ENCODE assay signal across 32 cellular contexts in the genomic region with DNA sequence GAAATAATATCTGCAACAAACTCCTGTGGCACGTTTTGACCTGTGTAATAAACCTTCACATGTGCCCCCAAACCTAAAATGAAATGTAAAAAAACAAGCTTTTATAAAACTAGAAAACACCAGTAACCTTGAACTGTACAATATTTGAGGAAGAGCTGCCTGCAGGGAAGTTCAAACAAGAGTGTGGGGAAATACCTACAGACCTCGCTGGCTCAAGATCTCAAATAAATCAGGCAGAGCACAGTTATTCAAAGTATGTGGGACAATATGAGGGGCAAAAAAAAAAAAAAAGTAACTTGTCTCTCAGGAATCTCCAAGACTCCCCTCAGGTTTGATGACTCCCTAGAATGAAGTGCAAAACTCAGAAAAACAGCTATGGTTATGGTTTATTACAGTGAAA.
"Had no signal": no experiment of that assay in that cellular context is flagged by ENCODE, and none has a peak within 500 bp of the region (broad histone marks: within the 10 kb centered on the region; RNA-seq: fewer than 3 reads in every experiment).

No MANE protein-coding gene starts in this region.

- H3K27ac ChIP-seq: body of pancreas, brain microvascular endothelial cell, breast epithelium, WERI-Rb-1 had no signal

- H3K9me3 ChIP-seq: body of pancreas, breast epithelium had no signal

- DNase-seq: activated CD4-positive, alpha-beta memory T cell treated with anti-CD3 and anti-CD28 coated beads, Interleukin-2, amount 10 ng/mL, durations not matched to agents 7 days and 5 days; activated CD4-positive, alpha-beta T cell treated with anti-CD3 and anti-CD28 coated beads for 1 hour; activated CD4-positive, alpha-beta T cell treated with anti-CD3 and anti-CD28 coated beads for 36 hours; activated CD4-positive, alpha-beta T cell treated with anti-CD3 and anti-CD28 coated beads for 48 hours; activated CD4-positive, alpha-beta T cell treated with anti-CD3 and anti-CD28 coated beads, Interleukin-2, amount 10 ng/mL, durations not matched to agents 7 days and 5 days; activated CD4-positive, alpha-beta T cell treated with anti-CD3 and anti-CD28 coated beads, Interleukin-2, amount 50 U/mL, for 48 hours; activated CD4-positive, CD25-positive, alpha-beta regulatory T cell; activated CD8-positive, alpha-beta memory T cell treated with anti-CD3 and anti-CD28 coated beads for 24 hours; activated CD8-positive, alpha-beta memory T cell treated with anti-CD3 and anti-CD28 coated beads, Interleukin-2, amount 10 ng/mL, durations not matched to agents 7 days and 5 days; activated CD8-positive, alpha-beta memory T cell treated with anti-CD3 and anti-CD28 coated beads, Interleukin-2, amount 50 U/mL, for 48 hours; activated CD8-positive, alpha-beta T cell treated with anti-CD3 and anti-CD28 coated beads, Interleukin-2, amount 10 ng/mL, durations not matched to agents 7 days and 5 days; activated effector memory CD4-positive, alpha-beta T cell treated with Interleukin-2 at 50 U/mL for 16 hours; activated gamma-delta T cell; activated naive CD4-positive, alpha-beta T cell treated with anti-CD3 and anti-CD28 coated beads, Interleukin-2, amount 10 ng/mL, durations not matched to agents 7 days and 5 days; activated naive CD4-positive, alpha-beta T cell treated with Interleukin-2 at 50 U/mL for 16 hours; activated naive CD8-positive, alpha-beta T cell treated with anti-CD3 and anti-CD28 coated beads, Interleukin-2, amount 10 ng/mL, durations not matched to agents 7 days and 5 days; activated naive CD8-positive, alpha-beta T cell treated with anti-CD3 and anti-CD28 coated beads, Interleukin-2, amount 50 U/mL, for 24 hours; activated T-cell treated with anti-CD3 and anti-CD28 coated beads, Interleukin-2, amount 50 U/mL, for 24 hours; activated T-cell treated with anti-CD3 and anti-CD28 coated beads, Interleukin-2, amount 50 U/mL, for 48 hours; amniotic stem cell; aorta; body of pancreas; brain microvascular endothelial cell; central memory CD4-positive, alpha-beta T cell; T-helper 1 cell; T-helper 2 cell; T-helper 9 cell; WERI-Rb-1 had no signal

- H3K36me3 ChIP-seq: brain microvascular endothelial cell, breast epithelium, WERI-Rb-1 had no signal

- H3K27me3 ChIP-seq: body of pancreas, brain microvascular endothelial cell, breast epithelium had no signal

- H3K4me1 ChIP-seq: body of pancreas, breast epithelium had no signal

- ATAC-seq: activated CD4-positive, alpha-beta T cell treated with anti-CD3 and anti-CD28 coated beads for 36 hours; activated CD4-positive, CD25-positive, alpha-beta regulatory T cell treated with anti-CD3 and anti-CD28 coated beads, Interleukin-2, amount 50 U/mL, for 24 hours; activated CD8-positive, alpha-beta memory T cell treated with anti-CD3 and anti-CD28 coated beads, Interleukin-2, amount 10 ng/mL, durations not matched to agents 7 days and 5 days; activated CD8-positive, alpha-beta T cell treated with anti-CD3 and anti-CD28 coated beads, Interleukin-2, amount 10 ng/mL, durations not matched to agents 7 days and 5 days; activated naive CD8-positive, alpha-beta T cell treated with anti-CD3 and anti-CD28 coated beads, Interleukin-2, amount 50 U/mL, for 24 hours; body of pancreas; WTC11 had no signal

- H3K4me3 ChIP-seq: body of pancreas, breast epithelium had no signal

- FAIRE-seq: astrocyte had no signal
